ENCODE assay signal across 8 cellular contexts in the genomic region with DNA sequence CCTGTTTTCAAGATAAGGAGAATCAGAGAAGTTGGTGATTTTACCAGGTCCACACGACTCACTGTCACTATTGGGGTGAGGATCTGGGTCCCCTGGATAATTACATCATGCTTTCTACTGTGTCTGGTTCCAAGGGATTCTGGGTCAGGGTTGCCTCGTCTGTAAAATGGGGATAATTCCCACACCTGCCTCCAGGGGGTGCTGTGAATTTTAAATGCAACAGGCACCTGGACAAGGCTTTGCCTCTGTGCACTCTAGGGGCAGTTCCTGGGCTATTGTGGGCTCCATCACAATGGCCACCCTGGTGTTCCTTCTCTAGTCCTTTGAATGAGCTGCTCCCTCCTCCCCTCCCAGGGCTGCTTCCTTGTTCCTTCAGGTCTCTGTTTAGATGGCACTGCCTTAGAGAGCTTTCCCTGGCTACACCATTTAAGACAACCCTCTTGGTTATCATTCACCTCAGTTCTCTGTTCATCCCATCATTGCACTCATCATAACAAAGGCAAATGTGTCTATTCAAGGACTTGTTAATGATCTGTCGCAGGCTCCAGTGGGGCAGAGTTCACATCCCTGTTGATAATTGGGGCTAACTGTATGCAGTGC.
DNase-seq lines count a peak whose midpoint lies in the region; ATAC-seq and TF ChIP-seq lines count a peak whose summit lies in the region.

No MANE protein-coding gene starts in this region.

- no peaks in the 10 kb centered on the region for H3K27me3 ChIP-seq in Karpas-422 (ENCODE audit: low read length)
- H3K27me3 ChIP-seq in neural progenitor cell, result no peaks in the 10 kb centered on the region

- H3K36me3 Mint-ChIP-seq in neural progenitor cell, result no peaks in the 10 kb centered on the region

- H3K79me2 ChIP-seq in Karpas-422 (ENCODE audit: low read length), result no peaks in the 10 kb centered on the region
- H3K79me2 ChIP-seq in neural progenitor cell (ENCODE audit: low read depth), result no peaks in the 10 kb centered on the region

- TF ChIP-seq CTCF in epithelial cell of proximal tubule (conservative IDR thresholded peaks at IDR 0.05; ENCODE audit: low read depth, low read length) (peak; percentile 75), neural progenitor cell (IDR thresholded peaks at IDR 0.05) (peak; percentile 85)

- H3K27ac ChIP-seq in Karpas-422 (ENCODE audit: low read length) (no peak overlapping the region), neural progenitor cell (no peak overlapping the region)

- H3K27me3 Mint-ChIP-seq in neural progenitor cell (ENCODE audit: insufficient read depth, low read depth), result no peaks in the 10 kb centered on the region

- H3K4me1 ChIP-seq in Karpas-422 (ENCODE audit: low read length) (no peaks in the 10 kb centered on the region), neural progenitor cell (peaks cover 18% of the 10 kb centered on the region)

- H3K9me3 Mint-ChIP-seq in neural progenitor cell, result no peaks in the 10 kb centered on the region

- H4K20me1 ChIP-seq in Karpas-422 (ENCODE audit: insufficient read depth, low read depth, low read length), result no peaks in the 10 kb centered on the region
- H4K20me1 ChIP-seq in neural progenitor cell (ENCODE audit: low read depth), result no peaks in the 10 kb centered on the region

- no peak overlapping the region for H3K4me3 Mint-ChIP-seq in neural progenitor cell

- no peak overlapping the region for H3K27ac Mint-ChIP-seq in neural progenitor cell

- H3K4me3 ChIP-seq in Karpas-422 (ENCODE audit: low read length) (no peak overlapping the region), epithelial cell of proximal tubule (ENCODE audit: low read depth, low read length) (no peak overlapping the region), neural progenitor cell (no peak overlapping the region)

- no peak for ATAC-seq in GM19023 (IDR thresholded peaks at IDR 0.05; ENCODE audit: unreplicated experiment)

- peak; percentile 30 for DNase-seq in NCI-H1092 treated with DMSO at 0.1 percent for 48 hours (lab: John Stamatoyannopoulos, UW)
- no peak for DNase-seq in NCI-H1092 (lab: John Stamatoyannopoulos, UW)
- DNase-seq in Karpas-422, result peak; percentile 84
- peak; percentile 5 to 8 for DNase-seq in activated CD4-positive, alpha-beta T cell treated with anti-CD3 and anti-CD28 coated beads, Interleukin-2, amount 50 U/mL, for 24 hours (ENCODE audit: low read depth in 1 of 2, low spot score in 1 of 2)
- no peak for DNase-seq in epithelial cell of proximal tubule (ENCODE audit: low read depth)
- DNase-seq in neural progenitor cell (ENCODE audit: low spot score), result peak; percentile 94
- DNase-seq in superior temporal gyrus (ENCODE audit: extremely low spot score), result no peak

- H3K9ac ChIP-seq in Karpas-422 (ENCODE audit: low read length) (no peak overlapping the region), neural progenitor cell (no peak overlapping the region)

- H3K36me3 ChIP-seq in Karpas-422 (ENCODE audit: insufficient read depth, low read length) (no peaks in the 10 kb centered on the region), neural progenitor cell (no peaks in the 10 kb centered on the region)

- H3K9me3 ChIP-seq in Karpas-422 (ENCODE audit: low read length) (no peaks in the 10 kb centered on the region), neural progenitor cell (ENCODE audit: low read depth) (no peaks in the 10 kb centered on the region)

- H3K4me2 ChIP-seq in Karpas-422 (ENCODE audit: low read depth, low read length, poor library complexity, severe bottlenecking) (no peak overlapping the region), neural progenitor cell (peak overlapping the region; percentile 15)

- H2AFZ ChIP-seq in Karpas-422 (ENCODE audit: low read length) (no peak overlapping the region), neural progenitor cell (replicated peaks) (no peak overlapping the region)

- H3K9me2 ChIP-seq in Karpas-422 (replicated peaks; ENCODE audit: insufficient read depth, low read length), result no peaks in the 10 kb centered on the region

- peaks cover 19% of the 10 kb centered on the region for H3K4me1 Mint-ChIP-seq in neural progenitor cell

- H3F3A ChIP-seq in neural progenitor cell (ENCODE audit: low read depth), result peaks cover 8% of the 10 kb centered on the region

Comparison
In these comparisons a context has a peak if more than half of its experiments do, and no peak if none do; other contexts are left out.
1. DNase-seq: peak in NCI-H1092 treated with DMSO at 0.1 percent for 48 hours (single experiment), Karpas-422 (single experiment), activated CD4-positive, alpha-beta T cell treated with anti-CD3 and anti-CD28 coated beads, Interleukin-2, amount 50 U/mL, for 24 hours (2 of 2) and neural progenitor cell (single experiment); none in NCI-H1092 (single experiment), epithelial cell of proximal tubule (single experiment) and superior temporal gyrus (single experiment).